Comparison of ENCODE assay signal across 7 cellular contexts in genomic region chr16:68093816-68094613, GRCh38.
DNase-seq lines count a peak whose midpoint lies in the region; ATAC-seq and TF ChIP-seq lines count a peak whose summit lies in the region.

No MANE protein-coding gene starts in this region.

- no peak for DNase-seq in GM10266 (ENCODE audit: extremely low spot score)
- DNase-seq in NCI-H69 (lab: John Stamatoyannopoulos, UW), result peak; percentile 11
- peak; percentile 62 for DNase-seq in choroid plexus epithelial cell (ENCODE audit: low read depth)
- DNase-seq in nephron progenitor cell, result no peak
- no peak for DNase-seq in medulla oblongata (ENCODE audit: extremely low spot score)
- DNase-seq in NK-92 treated with Interleukin-12 subunit alpha and Interleukin-12 subunit beta, amount 100 ng/mL, for 24 hours (lab: John Stamatoyannopoulos, UW), result no peak

- no peak overlapping the region for H3K27ac Mint-ChIP-seq in nephron progenitor cell

- H3K27me3 Mint-ChIP-seq in nephron progenitor cell (ENCODE audit: low read depth, poor library complexity), result no peaks in the 10 kb centered on the region

- peaks cover 52% of the 10 kb centered on the region for H3K4me1 Mint-ChIP-seq in nephron progenitor cell

- no peak for ATAC-seq in GM18519 (IDR thresholded peaks at IDR 0.05; ENCODE audit: low FRiP score, unreplicated experiment)

- H3K36me3 Mint-ChIP-seq in nephron progenitor cell (ENCODE audit: low read depth), result peaks cover 17% of the 10 kb centered on the region

- H3K4me3 Mint-ChIP-seq in nephron progenitor cell, result no peak overlapping the region

- no peaks in the 10 kb centered on the region for H3K9me3 Mint-ChIP-seq in nephron progenitor cell

- TF ChIP-seq CTCF in GM10266 (IDR thresholded peaks at IDR 0.05; ENCODE audit: control insufficient read depth, insufficient read depth, low read depth, missing control alignments) (peak; percentile 64), choroid plexus epithelial cell (conservative IDR thresholded peaks at IDR 0.05; ENCODE audit: low read depth, low read length) (peak; percentile 67), nephron progenitor cell (IDR thresholded peaks at IDR 0.05) (peak; percentile 31)

- H3K4me3 ChIP-seq in choroid plexus epithelial cell (ENCODE audit: low read depth, low read length), result no peak overlapping the region

Comparison
In these comparisons a context has a peak if more than half of its experiments do, and no peak if none do; other contexts are left out.
1. DNase-seq: peak in NCI-H69 (single experiment) and choroid plexus epithelial cell (single experiment); none in GM10266 (single experiment), nephron progenitor cell (single experiment), medulla oblongata (single experiment) and NK-92 treated with Interleukin-12 subunit alpha and Interleukin-12 subunit beta, amount 100 ng/mL, for 24 hours (single experiment).
2. Peak in every context shown above with its lines, with median percentiles within 50 percentile points of each other: CTCF ChIP-seq.